ENCODE assay signal across 8 cellular contexts in the genomic region with DNA sequence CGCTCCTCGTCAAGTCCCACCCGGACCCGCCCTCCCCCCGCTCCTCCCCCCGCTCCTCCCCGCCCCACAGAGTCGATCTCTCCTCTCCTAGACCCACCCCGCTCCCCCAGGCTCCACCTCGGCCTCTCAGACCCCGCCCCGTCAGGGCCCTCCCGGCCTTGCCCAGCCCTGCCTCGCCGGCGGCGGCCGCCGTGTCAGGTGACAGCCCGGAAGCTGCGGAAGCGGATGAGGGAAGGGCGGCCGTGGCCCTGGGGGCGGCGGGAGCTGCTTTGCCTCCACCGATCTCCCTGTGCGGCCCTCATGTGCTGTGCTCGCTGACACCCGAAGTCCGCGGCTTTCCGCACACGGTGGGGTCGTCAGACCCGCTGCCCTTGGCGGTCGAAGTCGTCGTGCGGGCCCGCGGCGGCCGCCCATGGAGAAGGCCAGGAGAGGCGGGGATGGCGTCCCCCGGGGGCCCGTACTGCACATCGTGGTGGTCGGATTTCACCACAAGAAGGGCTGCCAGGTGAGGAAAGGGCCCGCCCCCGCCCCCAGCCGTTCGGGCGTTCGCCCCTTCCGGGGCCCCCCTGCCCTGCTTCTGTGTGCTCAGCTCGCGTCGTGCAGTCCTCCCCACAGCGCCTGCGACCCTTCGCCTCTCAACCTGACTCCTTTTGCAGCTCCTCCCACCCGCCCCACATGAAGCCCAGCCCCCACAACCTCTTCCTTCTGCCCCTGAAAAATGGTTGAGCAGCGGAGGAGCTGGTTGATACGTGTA. TPM values are rescaled to one million over a fixed set of nuclear protein-coding genes. Genes with fewer than 3 reads are reported as not detected.
DNase-seq lines count a peak whose midpoint lies in the region; ATAC-seq and TF ChIP-seq lines count a peak whose summit lies in the region.

Gene AVL9 (plus strand): TSS at position 192 of the 754 bp plus-strand sequence. CDS start 221 bp downstream, at position 413.

- H3K27ac ChIP-seq in OCI-LY1 (ENCODE audit: low read depth, low read length, poor library complexity, severe bottlenecking): peak within 1 kb of the TSS; percentile 62

- no peaks in the 10 kb centered on the region for H3K9me2 ChIP-seq in OCI-LY1 (ENCODE audit: low read depth, low read length)

- peaks cover 21% of the 10 kb centered on the region for H3K36me3 Mint-ChIP-seq in endothelial cell (ENCODE audit: low read depth, unreplicated experiment)

- peaks cover 27% of the 10 kb centered on the region for H3K4me1 ChIP-seq in OCI-LY1 (ENCODE audit: insufficient read depth, low read length, severe bottlenecking)

- ATAC-seq in GM21526 (IDR thresholded peaks at IDR 0.05; ENCODE audit: low FRiP score, unreplicated experiment): peak; percentile 90

- H2AFZ ChIP-seq in OCI-LY1 (ENCODE audit: low read length): peak within 1 kb of the TSS; percentile 100

- peak within 1 kb of the TSS; percentile 100 for H3K4me2 ChIP-seq in OCI-LY1 (ENCODE audit: low read length)

- peaks cover 21% of the 10 kb centered on the region for H3K36me3 ChIP-seq in OCI-LY1 (ENCODE audit: insufficient read depth, low read length)

- no peaks in the 10 kb centered on the region for H4K20me1 ChIP-seq in OCI-LY1 (ENCODE audit: insufficient read depth, low read length)

- no peaks in the 10 kb centered on the region for H3K9me3 ChIP-seq in OCI-LY1 (ENCODE audit: low read length)

- H3K4me3 Mint-ChIP-seq in endothelial cell (ENCODE audit: unreplicated experiment): peak within 1 kb of the TSS; percentile 94

- peaks cover 18% of the 10 kb centered on the region for H3K4me1 Mint-ChIP-seq in endothelial cell (ENCODE audit: unreplicated experiment)

- H3K27me3 ChIP-seq in OCI-LY1 (ENCODE audit: insufficient read depth, low read length): no peaks in the 10 kb centered on the region

- peak within 1 kb of the TSS; percentile 95 for H3K9ac ChIP-seq in OCI-LY1 (ENCODE audit: low read length)

- DNase-seq in D341Med (ENCODE audit: low spot score): peak; percentile 97
- DNase-seq in HuH-7 (ENCODE audit: low spot score): peak; percentile 90
- peak; percentile 97 for DNase-seq in activated CD8-positive, alpha-beta memory T cell treated with anti-CD3 and anti-CD28 coated beads, Interleukin-2, amount 50 U/mL, for 48 hours
- DNase-seq in endothelial cell (ENCODE audit: low spot score): peak; percentile 99
- peak; percentile 93 for DNase-seq in midbrain (lab: John Stamatoyannopoulos, UW)
- DNase-seq in stimulated activated CD8-positive, alpha-beta memory T cell treated with anti-CD3 and anti-CD28 coated beads, Interleukin-15, amount 100 ng/mL, for 48 hours (ENCODE audit: low read depth in 2 of 2): peak; percentile 99

- no peaks in the 10 kb centered on the region for H3K9me3 Mint-ChIP-seq in endothelial cell (ENCODE audit: unreplicated experiment)

- H3K27me3 Mint-ChIP-seq in endothelial cell (ENCODE audit: unreplicated experiment): peaks cover 7% of the 10 kb centered on the region

- H3K79me2 ChIP-seq in OCI-LY1 (ENCODE audit: insufficient read depth, low read length): peaks cover 42% of the 10 kb centered on the region

- peak within 1 kb of the TSS; percentile 94 for H3K4me3 ChIP-seq in OCI-LY1 (ENCODE audit: low read depth, low read length, poor library complexity, severe bottlenecking)

- H3F3A ChIP-seq in OCI-LY1 (ENCODE audit: insufficient read depth, low read length): peaks cover 8% of the 10 kb centered on the region; the same call in 1 of the 2 replicates

- peak within 1 kb of the TSS; percentile 95 for H3K27ac Mint-ChIP-seq in endothelial cell (ENCODE audit: unreplicated experiment)

- TF ChIP-seq CTCF in OCI-LY1 (IDR thresholded peaks at IDR 0.05; ENCODE audit: low read length): no peak
- TF ChIP-seq CTCF in endothelial cell (IDR thresholded peaks at IDR 0.05; ENCODE audit: unreplicated experiment): no peak

RNA-seq across cellular contexts. Expression of gene AVL9, which starts in this region (rescaled TPM):
- total RNA-seq in endothelial cell (ENCODE audit: unreplicated experiment): 43.7 TPM

Comparison
In these comparisons a context has a peak if more than half of its experiments do, and no peak if none do; other contexts are left out.
1. Peak in every context shown above with its lines: DNase-seq, ATAC-seq, H3K4me3 ChIP-seq and H3K27ac ChIP-seq.